Comparison of ENCODE assay signal across 8 cellular contexts in genomic region chr6:33112148-33112547, GRCh38. TPM values are rescaled to one million over a fixed set of nuclear protein-coding genes. Genes with fewer than 3 reads are reported as not detected.
DNase-seq lines count a peak whose midpoint lies in the region; ATAC-seq and TF ChIP-seq lines count a peak whose summit lies in the region.

No MANE protein-coding gene starts in this region.

- no peak overlapping the region for H3K4me3 Mint-ChIP-seq in T-helper 17 cell

- H3K4me3 ChIP-seq in testis = no peak overlapping the region

- ATAC-seq in GM19452 (IDR thresholded peaks at IDR 0.05; ENCODE audit: unreplicated experiment) (peak; percentile 81), HG03460 (IDR thresholded peaks at IDR 0.05; ENCODE audit: unreplicated experiment) (peak; percentile 85), T-helper 17 cell (peak; percentile 99), GM19397 (IDR thresholded peaks at IDR 0.05; ENCODE audit: unreplicated experiment) (no peak)

- WGBS in testis, 2 donors = 47 to 53% methylated on average over 1 of the region's 1 CpG

- peaks cover 3% of the 10 kb centered on the region for H3K27me3 ChIP-seq in testis

- H3K27ac ChIP-seq in testis = no peak overlapping the region

- H3K4me1 Mint-ChIP-seq in T-helper 17 cell = peaks cover 16% of the 10 kb centered on the region

- DNase-seq in ELR (ENCODE audit: low read depth) (peak; percentile 65), T-helper 17 cell (no peak), glomerular visceral epithelial cell (ENCODE audit: extremely low spot score) (peak; percentile 37), testis (peak; percentile 43)
- DNase-seq in stimulated activated CD4-positive, alpha-beta T cell treated with anti-CD3 and anti-CD28 coated beads, Interleukin-4, amount 100 ng/mL, for 24 hours = no peak

- H3K9me3 ChIP-seq in T-helper 17 cell (ENCODE audit: control insufficient read depth, low read length, poor library complexity, severe bottlenecking) (no peaks in the 10 kb centered on the region), testis (no peaks in the 10 kb centered on the region)

- no peak for TF ChIP-seq CTCF in testis (IDR thresholded peaks at IDR 0.05)

- peaks cover 7% of the 10 kb centered on the region for H3K4me1 ChIP-seq in testis

- no peak overlapping the region for H3K27ac Mint-ChIP-seq in T-helper 17 cell

- no peak for TF ChIP-seq POLR2A in testis (IDR thresholded peaks at IDR 0.05)

- intact Hi-C loops in testis (cut with DNase I; ENCODE audit: low total_unique reads) = no loop called here

- H3K27me3 Mint-ChIP-seq in T-helper 17 cell = peaks cover 87% of the 10 kb centered on the region

- H3K36me3 Mint-ChIP-seq in T-helper 17 cell (ENCODE audit: low read depth) = peaks cover 9% of the 10 kb centered on the region

- no peaks in the 10 kb centered on the region for H3K36me3 ChIP-seq in testis (ENCODE audit: low read depth, missing control alignments)

RNA-seq across cellular contexts. Expression of gene HLA-DPB1, which starts 36.4 kb away (rescaled TPM):
- total RNA-seq in T-helper 17 cell (10 to 100 TPM; 67.7 to 77.4 TPM), testis (10 to 100 TPM; 14.4 to 39.5 TPM)
- 183 TPM for polyA plus RNA-seq in testis (ENCODE audit: insufficient read depth, low read depth, low replicate concordance)

RNA-seq across cellular contexts. Expression of gene HLA-DPA1, which starts 38.7 kb away (rescaled TPM):
- total RNA-seq in T-helper 17 cell (10 to 100 TPM; 62.0 to 71.2 TPM), testis (10 to 100 TPM; 26.5 to 48.9 TPM)
- polyA plus RNA-seq in testis (ENCODE audit: insufficient read depth, low read depth, low replicate concordance) = 143 TPM

Comparison
In these comparisons a context has a peak if more than half of its experiments do, and no peak if none do; other contexts are left out.
1. DNase-seq: peak in ELR (single experiment), glomerular visceral epithelial cell (single experiment) and testis (single experiment); none in T-helper 17 cell (0 of 3) and stimulated activated CD4-positive, alpha-beta T cell treated with anti-CD3 and anti-CD28 coated beads, Interleukin-4, amount 100 ng/mL, for 24 hours (single experiment).